In genomic region chr2:31558401-31559295, GRCh38 we compare ENCODE assay signal across 1 cellular context.
TF ChIP-seq lines count a peak whose summit lies in the region.

No MANE protein-coding gene starts in this region.

TF ChIP-seq in HEK293, 187 proteins besides CTCF, POLR2A, EP300 and RAD21 (continued from another document and continues in another):
- no peak for TF ChIP-seq ZNF639 (tag by site-specific recombination; IDR thresholded peaks at IDR 0.05)
- TF ChIP-seq, protein P1, sequence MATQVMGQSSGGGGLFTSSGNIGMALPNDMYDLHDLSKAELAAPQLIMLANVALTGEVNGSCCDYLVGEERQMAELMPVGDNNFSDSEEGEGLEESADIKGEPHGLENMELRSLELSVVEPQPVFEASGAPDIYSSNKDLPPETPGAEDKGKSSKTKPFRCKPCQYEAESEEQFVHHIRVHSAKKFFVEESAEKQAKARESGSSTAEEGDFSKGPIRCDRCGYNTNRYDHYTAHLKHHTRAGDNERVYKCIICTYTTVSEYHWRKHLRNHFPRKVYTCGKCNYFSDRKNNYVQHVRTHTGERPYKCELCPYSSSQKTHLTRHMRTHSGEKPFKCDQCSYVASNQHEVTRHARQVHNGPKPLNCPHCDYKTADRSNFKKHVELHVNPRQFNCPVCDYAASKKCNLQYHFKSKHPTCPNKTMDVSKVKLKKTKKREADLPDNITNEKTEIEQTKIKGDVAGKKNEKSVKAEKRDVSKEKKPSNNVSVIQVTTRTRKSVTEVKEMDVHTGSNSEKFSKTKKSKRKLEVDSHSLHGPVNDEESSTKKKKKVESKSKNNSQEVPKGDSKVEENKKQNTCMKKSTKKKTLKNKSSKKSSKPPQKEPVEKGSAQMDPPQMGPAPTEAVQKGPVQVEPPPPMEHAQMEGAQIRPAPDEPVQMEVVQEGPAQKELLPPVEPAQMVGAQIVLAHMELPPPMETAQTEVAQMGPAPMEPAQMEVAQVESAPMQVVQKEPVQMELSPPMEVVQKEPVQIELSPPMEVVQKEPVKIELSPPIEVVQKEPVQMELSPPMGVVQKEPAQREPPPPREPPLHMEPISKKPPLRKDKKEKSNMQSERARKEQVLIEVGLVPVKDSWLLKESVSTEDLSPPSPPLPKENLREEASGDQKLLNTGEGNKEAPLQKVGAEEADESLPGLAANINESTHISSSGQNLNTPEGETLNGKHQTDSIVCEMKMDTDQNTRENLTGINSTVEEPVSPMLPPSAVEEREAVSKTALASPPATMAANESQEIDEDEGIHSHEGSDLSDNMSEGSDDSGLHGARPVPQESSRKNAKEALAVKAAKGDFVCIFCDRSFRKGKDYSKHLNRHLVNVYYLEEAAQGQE (tag by site-specific recombination; IDR thresholded peaks at IDR 0.05) = no peak
- no peak for TF ChIP-seq ZSCAN16 (tag by site-specific recombination; IDR thresholded peaks at IDR 0.05)
- TF ChIP-seq PRDM1 (tag by site-specific recombination; IDR thresholded peaks at IDR 0.05) = no peak
- no peak for TF ChIP-seq ELK4 (IDR thresholded peaks at IDR 0.05; ENCODE audit: borderline replicate concordance, low read depth, low read length)
- TF ChIP-seq KLF17 (tag by site-specific recombination; IDR thresholded peaks at IDR 0.05) = no peak
- TF ChIP-seq, protein P2, sequence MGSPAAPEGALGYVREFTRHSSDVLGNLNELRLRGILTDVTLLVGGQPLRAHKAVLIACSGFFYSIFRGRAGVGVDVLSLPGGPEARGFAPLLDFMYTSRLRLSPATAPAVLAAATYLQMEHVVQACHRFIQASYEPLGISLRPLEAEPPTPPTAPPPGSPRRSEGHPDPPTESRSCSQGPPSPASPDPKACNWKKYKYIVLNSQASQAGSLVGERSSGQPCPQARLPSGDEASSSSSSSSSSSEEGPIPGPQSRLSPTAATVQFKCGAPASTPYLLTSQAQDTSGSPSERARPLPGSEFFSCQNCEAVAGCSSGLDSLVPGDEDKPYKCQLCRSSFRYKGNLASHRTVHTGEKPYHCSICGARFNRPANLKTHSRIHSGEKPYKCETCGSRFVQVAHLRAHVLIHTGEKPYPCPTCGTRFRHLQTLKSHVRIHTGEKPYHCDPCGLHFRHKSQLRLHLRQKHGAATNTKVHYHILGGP (tag by site-specific recombination; IDR thresholded peaks at IDR 0.05) = no peak
- no peak for TF ChIP-seq ZBTB17 (tag by site-specific recombination; IDR thresholded peaks at IDR 0.05)
- no peak for TF ChIP-seq ZNF692 (tag by site-specific recombination; IDR thresholded peaks at IDR 0.05)
- TF ChIP-seq, protein P3, sequence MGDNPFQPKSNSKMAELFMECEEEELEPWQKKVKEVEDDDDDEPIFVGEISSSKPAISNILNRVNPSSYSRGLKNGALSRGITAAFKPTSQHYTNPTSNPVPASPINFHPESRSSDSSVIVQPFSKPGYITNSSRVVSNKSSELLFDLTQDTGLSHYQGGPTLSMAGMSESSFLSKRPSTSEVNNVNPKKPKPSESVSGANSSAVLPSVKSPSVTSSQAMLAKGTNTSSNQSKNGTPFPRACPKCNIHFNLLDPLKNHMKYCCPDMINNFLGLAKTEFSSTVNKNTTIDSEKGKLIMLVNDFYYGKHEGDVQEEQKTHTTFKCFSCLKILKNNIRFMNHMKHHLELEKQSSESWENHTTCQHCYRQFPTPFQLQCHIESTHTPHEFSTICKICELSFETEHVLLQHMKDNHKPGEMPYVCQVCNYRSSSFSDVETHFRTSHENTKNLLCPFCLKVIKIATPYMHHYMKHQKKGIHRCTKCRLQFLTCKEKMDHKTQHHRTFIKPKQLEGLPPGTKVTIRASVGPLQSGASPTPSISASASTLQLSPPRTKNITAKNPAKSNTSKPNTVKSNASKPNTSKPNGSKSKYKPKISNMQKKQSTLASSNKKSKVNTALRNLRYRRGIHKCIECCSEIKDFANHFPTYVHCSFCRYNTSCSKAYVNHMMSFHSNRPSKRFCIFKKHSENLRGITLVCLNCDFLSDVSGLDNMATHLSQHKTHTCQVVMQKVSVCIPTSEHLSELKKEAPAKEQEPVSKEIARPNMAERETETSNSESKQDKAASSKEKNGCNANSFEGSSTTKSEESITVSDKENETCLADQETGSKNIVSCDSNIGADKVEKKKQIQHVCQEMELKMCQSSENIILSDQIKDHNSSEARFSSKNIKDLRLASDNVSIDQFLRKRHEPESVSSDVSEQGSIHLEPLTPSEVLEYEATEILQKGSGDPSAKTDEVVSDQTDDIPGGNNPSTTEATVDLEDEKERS (tag by site-specific recombination; IDR thresholded peaks at IDR 0.05) = no peak
- TF ChIP-seq GLIS1 (tag by site-specific recombination; IDR thresholded peaks at IDR 0.05) = no peak
- TF ChIP-seq, protein P4, sequence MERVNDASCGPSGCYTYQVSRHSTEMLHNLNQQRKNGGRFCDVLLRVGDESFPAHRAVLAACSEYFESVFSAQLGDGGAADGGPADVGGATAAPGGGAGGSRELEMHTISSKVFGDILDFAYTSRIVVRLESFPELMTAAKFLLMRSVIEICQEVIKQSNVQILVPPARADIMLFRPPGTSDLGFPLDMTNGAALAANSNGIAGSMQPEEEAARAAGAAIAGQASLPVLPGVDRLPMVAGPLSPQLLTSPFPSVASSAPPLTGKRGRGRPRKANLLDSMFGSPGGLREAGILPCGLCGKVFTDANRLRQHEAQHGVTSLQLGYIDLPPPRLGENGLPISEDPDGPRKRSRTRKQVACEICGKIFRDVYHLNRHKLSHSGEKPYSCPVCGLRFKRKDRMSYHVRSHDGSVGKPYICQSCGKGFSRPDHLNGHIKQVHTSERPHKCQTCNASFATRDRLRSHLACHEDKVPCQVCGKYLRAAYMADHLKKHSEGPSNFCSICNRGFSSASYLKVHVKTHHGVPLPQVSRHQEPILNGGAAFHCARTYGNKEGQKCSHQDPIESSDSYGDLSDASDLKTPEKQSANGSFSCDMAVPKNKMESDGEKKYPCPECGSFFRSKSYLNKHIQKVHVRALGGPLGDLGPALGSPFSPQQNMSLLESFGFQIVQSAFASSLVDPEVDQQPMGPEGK (tag by site-specific recombination; IDR thresholded peaks at IDR 0.05) = no peak
- TF ChIP-seq ZNF585B (tag by site-specific recombination; IDR thresholded peaks at IDR 0.05) = no peak
- no peak for TF ChIP-seq YY2 (tag by site-specific recombination; IDR thresholded peaks at IDR 0.05)
- TF ChIP-seq ZNF133 (tag by site-specific recombination; IDR thresholded peaks at IDR 0.05) = no peak
- no peak for TF ChIP-seq ZNF473 (tag by site-specific recombination; IDR thresholded peaks at IDR 0.05)
- TF ChIP-seq, protein P5, sequence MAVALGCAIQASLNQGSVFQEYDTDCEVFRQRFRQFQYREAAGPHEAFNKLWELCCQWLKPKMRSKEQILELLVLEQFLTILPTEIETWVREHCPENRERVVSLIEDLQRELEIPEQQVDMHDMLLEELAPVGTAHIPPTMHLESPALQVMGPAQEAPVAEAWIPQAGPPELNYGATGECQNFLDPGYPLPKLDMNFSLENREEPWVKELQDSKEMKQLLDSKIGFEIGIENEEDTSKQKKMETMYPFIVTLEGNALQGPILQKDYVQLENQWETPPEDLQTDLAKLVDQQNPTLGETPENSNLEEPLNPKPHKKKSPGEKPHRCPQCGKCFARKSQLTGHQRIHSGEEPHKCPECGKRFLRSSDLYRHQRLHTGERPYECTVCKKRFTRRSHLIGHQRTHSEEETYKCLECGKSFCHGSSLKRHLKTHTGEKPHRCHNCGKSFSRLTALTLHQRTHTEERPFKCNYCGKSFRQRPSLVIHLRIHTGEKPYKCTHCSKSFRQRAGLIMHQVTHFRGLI (tag by site-specific recombination; IDR thresholded peaks at IDR 0.05) = no peak
- peak; percentile 51; the same call in 1 of the 2 replicates for TF ChIP-seq ZBTB21 (tag by site-specific recombination; IDR thresholded peaks at IDR 0.05)
- no peak for TF ChIP-seq HOXA7 (CRISPR knock-in tag; IDR thresholded peaks at IDR 0.05; ENCODE audit: borderline replicate concordance)
- TF ChIP-seq, protein P6, sequence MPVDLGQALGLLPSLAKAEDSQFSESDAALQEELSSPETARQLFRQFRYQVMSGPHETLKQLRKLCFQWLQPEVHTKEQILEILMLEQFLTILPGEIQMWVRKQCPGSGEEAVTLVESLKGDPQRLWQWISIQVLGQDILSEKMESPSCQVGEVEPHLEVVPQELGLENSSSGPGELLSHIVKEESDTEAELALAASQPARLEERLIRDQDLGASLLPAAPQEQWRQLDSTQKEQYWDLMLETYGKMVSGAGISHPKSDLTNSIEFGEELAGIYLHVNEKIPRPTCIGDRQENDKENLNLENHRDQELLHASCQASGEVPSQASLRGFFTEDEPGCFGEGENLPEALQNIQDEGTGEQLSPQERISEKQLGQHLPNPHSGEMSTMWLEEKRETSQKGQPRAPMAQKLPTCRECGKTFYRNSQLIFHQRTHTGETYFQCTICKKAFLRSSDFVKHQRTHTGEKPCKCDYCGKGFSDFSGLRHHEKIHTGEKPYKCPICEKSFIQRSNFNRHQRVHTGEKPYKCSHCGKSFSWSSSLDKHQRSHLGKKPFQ (tag by site-specific recombination; IDR thresholded peaks at IDR 0.05) = no peak
- no peak for TF ChIP-seq GLIS2 (tag by site-specific recombination; IDR thresholded peaks at IDR 0.05)
- no peak for TF ChIP-seq ZNF266 (tag by site-specific recombination; IDR thresholded peaks at IDR 0.05; ENCODE audit: low read depth)
- TF ChIP-seq, protein P7, sequence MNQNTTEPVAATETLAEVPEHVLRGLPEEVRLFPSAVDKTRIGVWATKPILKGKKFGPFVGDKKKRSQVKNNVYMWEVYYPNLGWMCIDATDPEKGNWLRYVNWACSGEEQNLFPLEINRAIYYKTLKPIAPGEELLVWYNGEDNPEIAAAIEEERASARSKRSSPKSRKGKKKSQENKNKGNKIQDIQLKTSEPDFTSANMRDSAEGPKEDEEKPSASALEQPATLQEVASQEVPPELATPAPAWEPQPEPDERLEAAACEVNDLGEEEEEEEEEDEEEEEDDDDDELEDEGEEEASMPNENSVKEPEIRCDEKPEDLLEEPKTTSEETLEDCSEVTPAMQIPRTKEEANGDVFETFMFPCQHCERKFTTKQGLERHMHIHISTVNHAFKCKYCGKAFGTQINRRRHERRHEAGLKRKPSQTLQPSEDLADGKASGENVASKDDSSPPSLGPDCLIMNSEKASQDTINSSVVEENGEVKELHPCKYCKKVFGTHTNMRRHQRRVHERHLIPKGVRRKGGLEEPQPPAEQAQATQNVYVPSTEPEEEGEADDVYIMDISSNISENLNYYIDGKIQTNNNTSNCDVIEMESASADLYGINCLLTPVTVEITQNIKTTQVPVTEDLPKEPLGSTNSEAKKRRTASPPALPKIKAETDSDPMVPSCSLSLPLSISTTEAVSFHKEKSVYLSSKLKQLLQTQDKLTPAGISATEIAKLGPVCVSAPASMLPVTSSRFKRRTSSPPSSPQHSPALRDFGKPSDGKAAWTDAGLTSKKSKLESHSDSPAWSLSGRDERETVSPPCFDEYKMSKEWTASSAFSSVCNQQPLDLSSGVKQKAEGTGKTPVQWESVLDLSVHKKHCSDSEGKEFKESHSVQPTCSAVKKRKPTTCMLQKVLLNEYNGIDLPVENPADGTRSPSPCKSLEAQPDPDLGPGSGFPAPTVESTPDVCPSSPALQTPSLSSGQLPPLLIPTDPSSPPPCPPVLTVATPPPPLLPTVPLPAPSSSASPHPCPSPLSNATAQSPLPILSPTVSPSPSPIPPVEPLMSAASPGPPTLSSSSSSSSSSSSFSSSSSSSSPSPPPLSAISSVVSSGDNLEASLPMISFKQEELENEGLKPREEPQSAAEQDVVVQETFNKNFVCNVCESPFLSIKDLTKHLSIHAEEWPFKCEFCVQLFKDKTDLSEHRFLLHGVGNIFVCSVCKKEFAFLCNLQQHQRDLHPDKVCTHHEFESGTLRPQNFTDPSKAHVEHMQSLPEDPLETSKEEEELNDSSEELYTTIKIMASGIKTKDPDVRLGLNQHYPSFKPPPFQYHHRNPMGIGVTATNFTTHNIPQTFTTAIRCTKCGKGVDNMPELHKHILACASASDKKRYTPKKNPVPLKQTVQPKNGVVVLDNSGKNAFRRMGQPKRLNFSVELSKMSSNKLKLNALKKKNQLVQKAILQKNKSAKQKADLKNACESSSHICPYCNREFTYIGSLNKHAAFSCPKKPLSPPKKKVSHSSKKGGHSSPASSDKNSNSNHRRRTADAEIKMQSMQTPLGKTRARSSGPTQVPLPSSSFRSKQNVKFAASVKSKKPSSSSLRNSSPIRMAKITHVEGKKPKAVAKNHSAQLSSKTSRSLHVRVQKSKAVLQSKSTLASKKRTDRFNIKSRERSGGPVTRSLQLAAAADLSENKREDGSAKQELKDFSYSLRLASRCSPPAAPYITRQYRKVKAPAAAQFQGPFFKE (tag by site-specific recombination; IDR thresholded peaks at IDR 0.05; ENCODE audit: borderline replicate concordance) = no peak
- TF ChIP-seq KLF7 (tag by site-specific recombination; IDR thresholded peaks at IDR 0.05; ENCODE audit: borderline replicate concordance) = no peak
- no peak for TF ChIP-seq ZNF433 (tag by site-specific recombination; IDR thresholded peaks at IDR 0.05; ENCODE audit: low read depth)
